2 cellular contexts compared by ENCODE assay signal in genomic region chr16:66484453-66485213, GRCh38.
TF ChIP-seq lines count a peak whose summit lies in the region.

No MANE protein-coding gene starts in this region.

TF ChIP-seq in A549, 52 proteins besides CTCF, POLR2A, EP300 and RAD21:
- no peak for TF ChIP-seq ELK1 (IDR thresholded peaks at IDR 0.05; ENCODE audit: low read depth, low read length)
- TF ChIP-seq RARB (CRISPR knock-in tag; IDR thresholded peaks at IDR 0.05) = no peak
- no peak for TF ChIP-seq MAX (IDR thresholded peaks at IDR 0.05)
- TF ChIP-seq CHD4 (IDR thresholded peaks at IDR 0.05; ENCODE audit: borderline replicate concordance) = no peak
- no peak for TF ChIP-seq KDM5A (IDR thresholded peaks at IDR 0.05)
- TF ChIP-seq RCOR1 (IDR thresholded peaks at IDR 0.05; ENCODE audit: low read depth, low read length) = no peak
- no peak for TF ChIP-seq MAFK (IDR thresholded peaks at IDR 0.05; ENCODE audit: partially characterized antibody)
- TF ChIP-seq E2F6 (IDR thresholded peaks at IDR 0.05; ENCODE audit: borderline replicate concordance, low read depth) = no peak
- TF ChIP-seq USF2 (IDR thresholded peaks at IDR 0.05) = no peak
- no peak for TF ChIP-seq CEBPB (IDR thresholded peaks at IDR 0.05)
- TF ChIP-seq EHF (CRISPR knock-in tag; IDR thresholded peaks at IDR 0.05) = no peak
- no peak for TF ChIP-seq CBX8 (IDR thresholded peaks at IDR 0.05)
- TF ChIP-seq PBX3 (IDR thresholded peaks at IDR 0.05) = no peak
- no peak for TF ChIP-seq BCL3 (IDR thresholded peaks at IDR 0.05)

TF ChIP-seq in H1, 55 proteins besides CTCF, POLR2A, EP300 and RAD21:
- TF ChIP-seq CBX5 (IDR thresholded peaks at IDR 0.05; ENCODE audit: low read depth, low read length) = no peak
